Comparison of ENCODE assay signal across 1 cellular context in the genomic region with DNA sequence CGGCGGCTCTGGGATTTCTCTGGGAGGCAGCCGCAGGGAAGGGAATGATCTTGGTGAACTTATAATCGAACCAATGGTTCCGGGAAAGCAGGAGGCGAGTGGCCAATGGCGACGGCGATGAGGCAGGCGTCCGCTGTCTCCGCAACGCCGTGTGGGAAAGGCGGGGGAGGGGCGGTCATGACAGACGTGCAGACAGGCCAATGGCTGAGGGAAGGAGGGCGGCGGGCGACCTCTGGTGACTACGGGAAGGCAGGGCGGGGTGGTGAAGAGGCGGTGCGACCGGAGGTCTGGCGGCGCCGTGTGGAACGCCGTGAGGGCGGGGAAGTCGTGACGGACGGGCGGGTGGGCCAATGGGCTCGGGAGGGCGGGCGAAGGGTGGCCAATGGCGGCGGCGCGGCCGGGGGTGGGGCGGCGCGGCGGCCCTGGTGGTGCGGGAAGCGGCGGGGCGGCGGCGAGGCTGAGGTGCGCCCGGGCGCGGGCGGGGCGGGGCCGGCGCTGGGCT.
TF ChIP-seq lines count a peak whose summit lies in the region.

A gene with protein sequence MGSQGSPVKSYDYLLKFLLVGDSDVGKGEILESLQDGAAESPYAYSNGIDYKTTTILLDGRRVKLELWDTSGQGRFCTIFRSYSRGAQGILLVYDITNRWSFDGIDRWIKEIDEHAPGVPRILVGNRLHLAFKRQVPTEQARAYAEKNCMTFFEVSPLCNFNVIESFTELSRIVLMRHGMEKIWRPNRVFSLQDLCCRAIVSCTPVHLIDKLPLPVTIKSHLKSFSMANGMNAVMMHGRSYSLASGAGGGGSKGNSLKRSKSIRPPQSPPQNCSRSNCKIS (plus strand): TSS at position 409 of the 502 bp plus-strand sequence. CDS start 226 bp downstream, outside the sequence.

TF ChIP-seq in H1, 55 proteins besides CTCF, POLR2A, EP300 and RAD21 (continued from another document):
- TF ChIP-seq RBBP5 (IDR thresholded peaks at IDR 0.05; ENCODE audit: borderline replicate concordance, low read depth, low read length), result no peak
- no peak for TF ChIP-seq SIRT6 (IDR thresholded peaks at IDR 0.05; ENCODE audit: low read length)
- peak; percentile 92 for TF ChIP-seq SP1 (IDR thresholded peaks at IDR 0.05; ENCODE audit: low read depth, low read length)
- TF ChIP-seq SP2 (IDR thresholded peaks at IDR 0.05; ENCODE audit: low read length), result peak; percentile 67
- TF ChIP-seq CEBPB (IDR thresholded peaks at IDR 0.05; ENCODE audit: low read depth, low read length), result no peak
- TF ChIP-seq SP4 (IDR thresholded peaks at IDR 0.05; ENCODE audit: low read length), result peak; percentile 65; the same call in 1 of the 2 replicates
- TF ChIP-seq JUN (IDR thresholded peaks at IDR 0.05; ENCODE audit: low read depth, low read length), result no peak
